In genomic region chr13:111384441-111385181, GRCh38 we compare ENCODE assay signal across 15 cellular contexts.
DNase-seq lines count a peak whose midpoint lies in the region; ATAC-seq, FAIRE-seq and TF ChIP-seq lines count a peak whose summit lies in the region.
"Had no signal": no experiment of that assay in that cellular context is flagged by ENCODE, and none has a peak within 500 bp of the region (broad histone marks: within the 10 kb centered on the region; RNA-seq: fewer than 3 reads in every experiment).

No MANE protein-coding gene starts in this region.

- POLR2A ChIA-PET in activated CD4-positive, alpha-beta T cell treated with anti-CD3 and anti-CD28 coated beads, Interleukin-2, amount 10 ng/mL, durations not matched to agents 7 days and 5 days (lab: Charles Lee), result no interaction called here
- POLR2A ChIA-PET in WTC11 (lab: Charles Lee), result no interaction called here

- H3K27ac ChIP-seq in neural progenitor cell (no peak overlapping the region), gastroesophageal sphincter (no peak overlapping the region)
- H3K27ac ChIP-seq: brain microvascular endothelial cell had no signal

- H3K4me1 ChIP-seq in neural progenitor cell, result peaks cover 5% of the 10 kb centered on the region
- no peaks in the 10 kb centered on the region for H3K4me1 ChIP-seq in gastroesophageal sphincter

- no peaks in the 10 kb centered on the region for H3K79me2 ChIP-seq in neural progenitor cell (ENCODE audit: low read depth)

- peaks cover 7% of the 10 kb centered on the region for H3K9me3 Mint-ChIP-seq in activated CD4-positive, alpha-beta T cell treated with anti-CD3 and anti-CD28 coated beads, Interleukin-2, amount 10 ng/mL, durations not matched to agents 7 days and 5 days
- H3K9me3 Mint-ChIP-seq in WTC11 (peaks cover 18% of the 10 kb centered on the region), neural progenitor cell (peaks cover 9% of the 10 kb centered on the region)

- no peaks in the 10 kb centered on the region for H3K36me3 Mint-ChIP-seq in activated CD4-positive, alpha-beta T cell treated with anti-CD3 and anti-CD28 coated beads, Interleukin-2, amount 10 ng/mL, durations not matched to agents 7 days and 5 days (ENCODE audit: low read depth)
- H3K36me3 Mint-ChIP-seq in WTC11, result peaks cover 8% of the 10 kb centered on the region
- H3K36me3 Mint-ChIP-seq in neural progenitor cell, result no peaks in the 10 kb centered on the region

- H3K4me1 Mint-ChIP-seq in activated CD4-positive, alpha-beta T cell treated with anti-CD3 and anti-CD28 coated beads, Interleukin-2, amount 10 ng/mL, durations not matched to agents 7 days and 5 days, result peaks cover 48% of the 10 kb centered on the region
- H3K4me1 Mint-ChIP-seq in WTC11, result peaks cover 4% of the 10 kb centered on the region; the same call in 1 of the 2 replicates
- peaks cover 13% of the 10 kb centered on the region for H3K4me1 Mint-ChIP-seq in neural progenitor cell

- no peak overlapping the region for H3K9ac ChIP-seq in neural progenitor cell

- no peaks in the 10 kb centered on the region for H3K36me3 ChIP-seq in neural progenitor cell
- no peaks in the 10 kb centered on the region for H3K36me3 ChIP-seq in gastroesophageal sphincter
- H3K36me3 ChIP-seq: brain microvascular endothelial cell had no signal

- TF ChIP-seq EP300 in gastroesophageal sphincter (IDR thresholded peaks at IDR 0.05), result no peak

- H3K4me3 ChIP-seq in neural progenitor cell (no peak overlapping the region), gastroesophageal sphincter (no peak overlapping the region)

- TF ChIP-seq CTCF in WTC11 (IDR thresholded peaks at IDR 0.05), result no peak
- TF ChIP-seq CTCF in neural progenitor cell (IDR thresholded peaks at IDR 0.05), result no peak
- TF ChIP-seq CTCF in D721Med (IDR thresholded peaks at IDR 0.05; ENCODE audit: insufficient read depth, missing control alignments), result no peak
- no peak for TF ChIP-seq CTCF in gastroesophageal sphincter (IDR thresholded peaks at IDR 0.05)

- peaks cover 4% of the 10 kb centered on the region for H3K27me3 Mint-ChIP-seq in activated CD4-positive, alpha-beta T cell treated with anti-CD3 and anti-CD28 coated beads, Interleukin-2, amount 10 ng/mL, durations not matched to agents 7 days and 5 days
- no peaks in the 10 kb centered on the region; the same call in 1 of the 2 replicates for H3K27me3 Mint-ChIP-seq in WTC11 (ENCODE audit: low read depth)
- peaks cover 10% of the 10 kb centered on the region for H3K27me3 Mint-ChIP-seq in neural progenitor cell (ENCODE audit: insufficient read depth, low read depth)

- CTCF ChIA-PET in activated CD4-positive, alpha-beta T cell treated with anti-CD3 and anti-CD28 coated beads, Interleukin-2, amount 10 ng/mL, durations not matched to agents 7 days and 5 days (lab: Charles Lee), result no interaction called here
- CTCF ChIA-PET in WTC11 (lab: Charles Lee), result no interaction called here

- H4K20me1 ChIP-seq in neural progenitor cell (ENCODE audit: low read depth), result no peaks in the 10 kb centered on the region

- WGBS in gastroesophageal sphincter (ENCODE audit: low coverage in 1 of 2), 2 donors, result 53 to 56% methylated on average over 10 of the region's 11 CpGs

- no peaks in the 10 kb centered on the region for H3F3A ChIP-seq in neural progenitor cell (ENCODE audit: low read depth)

- ATAC-seq in WTC11 (no peak), gastroesophageal sphincter (no peak)
- ATAC-seq: HCT116, Right ventricle myocardium inferior had no signal

- peak; percentile 60 for DNase-seq in activated CD4-positive, alpha-beta T cell treated with anti-CD3 and anti-CD28 coated beads, Interleukin-2, amount 10 ng/mL, durations not matched to agents 7 days and 5 days
- no peak for DNase-seq in activated CD4-positive, alpha-beta T cell treated with anti-CD3 and anti-CD28 coated beads for 4 hours
- DNase-seq in CMK (ENCODE audit: low read depth) (peak; percentile 91), WTC11 (ENCODE audit: low spot score) (no peak), neural progenitor cell (ENCODE audit: low spot score) (no peak), D721Med (ENCODE audit: insufficient read length, low spot score) (no peak), GM19239 (ENCODE audit: insufficient read length, low spot score) (no peak)
- DNase-seq: brain microvascular endothelial cell, Kasumi-1, NCI-H187, small intestine, T1000 had no signal

- H3K27me3 ChIP-seq in neural progenitor cell, result no peaks in the 10 kb centered on the region
- peaks cover 43% of the 10 kb centered on the region for H3K27me3 ChIP-seq in gastroesophageal sphincter
- H3K27me3 ChIP-seq: brain microvascular endothelial cell had no signal

- no peak overlapping the region for H3K4me2 ChIP-seq in neural progenitor cell

- H3K9me3 ChIP-seq in neural progenitor cell (ENCODE audit: low read depth), result no peaks in the 10 kb centered on the region
- H3K9me3 ChIP-seq in gastroesophageal sphincter, result peaks cover 0 to 6% (median 0%) of the 10 kb centered on the region in 3 donors

- no peak overlapping the region for H2AFZ ChIP-seq in neural progenitor cell (replicated peaks)

- peak overlapping the region; percentile 42 for H3K27ac Mint-ChIP-seq in activated CD4-positive, alpha-beta T cell treated with anti-CD3 and anti-CD28 coated beads, Interleukin-2, amount 10 ng/mL, durations not matched to agents 7 days and 5 days
- H3K27ac Mint-ChIP-seq in WTC11 (no peak overlapping the region), neural progenitor cell (peak overlapping the region; percentile 12)

- no peak for TF ChIP-seq POLR2A in gastroesophageal sphincter (IDR thresholded peaks at IDR 0.05)

- H3K4me3 Mint-ChIP-seq in activated CD4-positive, alpha-beta T cell treated with anti-CD3 and anti-CD28 coated beads, Interleukin-2, amount 10 ng/mL, durations not matched to agents 7 days and 5 days, result peak overlapping the region; percentile 48
- H3K4me3 Mint-ChIP-seq in WTC11 (no peak overlapping the region), neural progenitor cell (no peak overlapping the region)

- FAIRE-seq in D721Med (lab: Jason Lieb, UNC) (no peak), GM19239 (lab: Jason Lieb, UNC) (no peak)
- FAIRE-seq: small intestine had no signal

TF ChIP-seq in WTC11, 78 proteins besides CTCF, POLR2A, EP300 and RAD21:
- peak; percentile 67; the same call in 1 of the 2 replicates for TF ChIP-seq NFE2L1 (CRISPR knock-in tag; IDR thresholded peaks at IDR 0.05)
- TF ChIP-seq ATF3 (CRISPR knock-in tag; conservative IDR thresholded peaks at IDR 0.05), result 0 out of 2 replicates have a peak, but pooled peaks have one; percentile 59
- TF ChIP-seq FOXJ3 (CRISPR knock-in tag; IDR thresholded peaks at IDR 0.05; ENCODE audit: borderline replicate concordance), result no peak
- no peak for TF ChIP-seq GTF2I (CRISPR knock-in tag; conservative IDR thresholded peaks at IDR 0.05)

Comparison
In these comparisons a context has a peak if more than half of its experiments do, and no peak if none do; other contexts are left out.
1. DNase-seq: peak in activated CD4-positive, alpha-beta T cell treated with anti-CD3 and anti-CD28 coated beads, Interleukin-2, amount 10 ng/mL, durations not matched to agents 7 days and 5 days (single experiment) and CMK (single experiment); none in activated CD4-positive, alpha-beta T cell treated with anti-CD3 and anti-CD28 coated beads for 4 hours (0 of 2), WTC11 (single experiment), neural progenitor cell (single experiment), D721Med (single experiment) and GM19239 (single experiment).